Comparison of ENCODE assay signal across 8 cellular contexts in the genomic region with DNA sequence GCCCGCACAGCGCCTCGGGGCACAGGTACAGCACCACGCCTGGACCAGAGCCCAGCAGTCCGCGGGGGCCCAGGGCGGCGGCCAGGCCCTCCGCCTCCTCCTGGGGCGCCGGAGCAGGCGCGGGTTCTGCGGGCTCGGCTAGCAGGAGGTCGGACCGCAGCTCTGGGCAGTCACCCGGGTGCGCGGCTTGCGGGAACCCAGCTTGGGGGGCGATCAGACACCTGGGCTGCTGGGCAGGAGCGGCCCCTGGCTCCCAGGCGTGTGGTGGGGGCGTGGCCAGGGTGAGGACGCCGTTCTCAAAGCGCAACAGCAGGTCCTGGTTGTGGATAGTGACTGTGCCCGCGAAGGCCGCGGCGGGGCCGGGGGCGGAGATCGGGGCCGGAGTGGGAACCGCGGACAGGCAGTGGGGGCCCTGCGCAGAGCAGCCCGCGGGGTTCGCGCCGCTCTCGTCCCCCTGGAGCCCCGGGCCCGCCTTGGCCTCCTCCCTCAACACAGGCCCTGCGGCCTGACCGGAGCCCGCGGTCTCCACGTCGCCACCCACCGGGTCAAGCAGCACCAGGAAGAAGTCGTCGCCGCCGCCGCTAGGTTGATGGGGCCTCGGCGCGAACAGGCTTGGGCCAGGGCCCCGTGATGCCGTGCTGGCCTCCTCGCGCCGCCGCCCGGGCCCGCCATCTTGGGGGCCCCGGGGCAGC. TPM values are rescaled to one million over a fixed set of nuclear protein-coding genes. Genes with fewer than 3 reads are reported as not detected.
DNase-seq lines count a peak whose midpoint lies in the region; ATAC-seq and TF ChIP-seq lines count a peak whose summit lies in the region.
"Not testable (repeated sequence)": the region's sequence is repeated elsewhere in the genome, so short reads cannot be mapped to it uniquely, and the experiment has no call there.

No MANE protein-coding gene starts in this region.

- DNase-seq in Calu3 = peak; percentile 39
- peak; percentile 15 for DNase-seq in GM20000 (ENCODE audit: low spot score)
- peak; percentile 30 for DNase-seq in NCI-H345 treated with DMSO at 0.1 percent for 48 hours (lab: John Stamatoyannopoulos, UW; ENCODE audit: unreplicated experiment)
- peak; percentile 64 for DNase-seq in activated T-cell treated with anti-CD3 and anti-CD28 coated beads, Interleukin-2, amount 50 U/mL, for 24 hours
- DNase-seq in effector memory CD8-positive, alpha-beta T cell = peak; percentile 10 to 35 (median 20)
- peak; percentile 10 for DNase-seq in stimulated activated CD8-positive, alpha-beta memory T cell treated with anti-CD3 and anti-CD28 coated beads, Interleukin-12 subunit alpha, Interleukin-12 subunit beta, amount 100 ng/mL, for 4 hours (ENCODE audit: low read depth)

- H3K27ac Mint-ChIP-seq in Calu3 (ENCODE audit: unreplicated experiment); activated T-cell treated with anti-CD3 and anti-CD28 coated beads, Interleukin-2, amount 50 U/mL, for 24 hours: not testable (repeated sequence)
- H3K27ac Mint-ChIP-seq in effector memory CD8-positive, alpha-beta T cell = peak overlapping the region in 1 of 2 donors; percentile 91

- not testable (repeated sequence) for H3K9me3 Mint-ChIP-seq in Calu3 (ENCODE audit: low read depth, unreplicated experiment); activated T-cell treated with anti-CD3 and anti-CD28 coated beads, Interleukin-2, amount 50 U/mL, for 24 hours; effector memory CD8-positive, alpha-beta T cell

- H3K27me3 ChIP-seq in liver (ENCODE audit: control insufficient read depth in 4 of 4, insufficient read depth in 4 of 4, low read length in 3 of 4) = not testable (repeated sequence)

- H3K27me3 Mint-ChIP-seq in Calu3 (ENCODE audit: unreplicated experiment); effector memory CD8-positive, alpha-beta T cell: not testable (repeated sequence)
- H3K27me3 Mint-ChIP-seq in activated T-cell treated with anti-CD3 and anti-CD28 coated beads, Interleukin-2, amount 50 U/mL, for 24 hours = peaks cover 23% of the 10 kb centered on the region

- TF ChIP-seq CTCF in Calu3 (IDR thresholded peaks at IDR 0.05; ENCODE audit: unreplicated experiment); GM20000 (IDR thresholded peaks at IDR 0.05; ENCODE audit: extremely low read depth, missing control alignments); liver (IDR thresholded peaks at IDR 0.05; ENCODE audit: low read depth, low read length, missing input control): not testable (repeated sequence)

- CTCF ChIA-PET in Calu3 (lab: Charles Lee) = not testable (repeated sequence)

- not testable (repeated sequence) for H3K36me3 ChIP-seq in liver (ENCODE audit: control insufficient read depth in 4 of 4, insufficient read depth in 3 of 4, low read depth in 1 of 4, low read length in 3 of 4)

- BruUV-seq in Calu3 (replicated peaks; lab: Mats Ljungman, UMichigan) = not testable (repeated sequence)

- H3K4me3 ChIP-seq in liver (ENCODE audit: low read depth in 1 of 3, low read length in 3 of 3) = peak overlapping the region in 2 of 3 donors; percentile 50 to 64

- ATAC-seq in HG03103 (IDR thresholded peaks at IDR 0.05; ENCODE audit: low read depth, unreplicated experiment) = peak; percentile 73
- ATAC-seq in effector memory CD8-positive, alpha-beta T cell (replicated peaks) = peak; percentile 71

- not testable (repeated sequence) for H3K9me3 ChIP-seq in liver (ENCODE audit: control insufficient read depth in 4 of 4, low read length in 3 of 4)

- WGBS in liver = 2% methylated on average over 49 of the region's 72 CpGs

- peaks cover 2 to 15% (median 5%) of the 10 kb centered on the region in 4 donors for H3K4me1 ChIP-seq in liver (ENCODE audit: control insufficient read depth in 4 of 4, insufficient read depth in 4 of 4, low read length in 3 of 4)

- H3K36me3 Mint-ChIP-seq in Calu3 (ENCODE audit: insufficient read depth, unreplicated experiment) = peaks cover 13% of the 10 kb centered on the region
- H3K36me3 Mint-ChIP-seq in activated T-cell treated with anti-CD3 and anti-CD28 coated beads, Interleukin-2, amount 50 U/mL, for 24 hours (ENCODE audit: low read depth) = peaks cover 33% of the 10 kb centered on the region
- not testable (repeated sequence) for H3K36me3 Mint-ChIP-seq in effector memory CD8-positive, alpha-beta T cell (ENCODE audit: insufficient read depth)

- not testable (repeated sequence) for TF ChIP-seq RAD21 in liver (IDR thresholded peaks at IDR 0.05)

- not testable (repeated sequence) for H3K9ac ChIP-seq in liver (ENCODE audit: low read depth in 1 of 2, low read length in 2 of 2)

- peak overlapping the region; percentile 78 to 84 for H3K27ac ChIP-seq in liver (ENCODE audit: low read depth in 1 of 2, low read length in 2 of 2)

- H3K4me1 Mint-ChIP-seq in Calu3 (ENCODE audit: low read depth, unreplicated experiment) = peaks cover 17% of the 10 kb centered on the region
- H3K4me1 Mint-ChIP-seq in activated T-cell treated with anti-CD3 and anti-CD28 coated beads, Interleukin-2, amount 50 U/mL, for 24 hours (ENCODE audit: low read depth) = peaks cover 38% of the 10 kb centered on the region
- H3K4me1 Mint-ChIP-seq in effector memory CD8-positive, alpha-beta T cell (ENCODE audit: low read depth in 2 of 2) = peaks cover 15 to 19% of the 10 kb centered on the region in 2 donors

- intact Hi-C loops in Calu3 (cut with micrococcal nuclease; ENCODE audit: unreplicated experiment) = loop anchor here (5.0 kb wide), 1 partner anchor 312 kb away; no protein-coding TSS in a partner anchor

- H3K4me3 Mint-ChIP-seq in Calu3 (ENCODE audit: low read depth, unreplicated experiment) = peak overlapping the region; percentile 63
- H3K4me3 Mint-ChIP-seq in activated T-cell treated with anti-CD3 and anti-CD28 coated beads, Interleukin-2, amount 50 U/mL, for 24 hours = peak overlapping the region; percentile 53
- H3K4me3 Mint-ChIP-seq in effector memory CD8-positive, alpha-beta T cell = peak overlapping the region in 1 of 2 donors; percentile 63

TF ChIP-seq in liver, 16 proteins besides CTCF, POLR2A, EP300 and RAD21:
- peak; percentile 10 for TF ChIP-seq YY1 (IDR thresholded peaks at IDR 0.05)
TF ChIP-seq in liver: peak in this region for 1; not testable (repeated sequence) for 15.

RNA-seq across cellular contexts. Expression of a gene that starts 0.5 kb away (rescaled TPM):
- total RNA-seq in Calu3 (2022) = 3.5 and 4.0 TPM in 2 replicates
- 1 to 10 TPM; 1.9 to 3.3 TPM for total RNA-seq in liver
- polyA plus RNA-seq in liver = under 1 TPM; 0.31 to 0.85 TPM

Comparison
In these comparisons a context has a peak if more than half of its experiments do, and no peak if none do; other contexts are left out.
1. Peak in every context shown above with its lines: DNase-seq, ATAC-seq, H3K4me3 ChIP-seq and H3K27ac ChIP-seq.
2. DNase-seq: peak in every context shown above with its lines; median percentile 64 in activated T-cell treated with anti-CD3 and anti-CD28 coated beads, Interleukin-2, amount 50 U/mL, for 24 hours; 39 in Calu3; 30 in NCI-H345 treated with DMSO at 0.1 percent for 48 hours; 20 in effector memory CD8-positive, alpha-beta T cell; 15 in GM20000; 10 in stimulated activated CD8-positive, alpha-beta memory T cell treated with anti-CD3 and anti-CD28 coated beads, Interleukin-12 subunit alpha, Interleukin-12 subunit beta, amount 100 ng/mL, for 4 hours.